ENCODE assay signal across 8 cellular contexts in the genomic region with DNA sequence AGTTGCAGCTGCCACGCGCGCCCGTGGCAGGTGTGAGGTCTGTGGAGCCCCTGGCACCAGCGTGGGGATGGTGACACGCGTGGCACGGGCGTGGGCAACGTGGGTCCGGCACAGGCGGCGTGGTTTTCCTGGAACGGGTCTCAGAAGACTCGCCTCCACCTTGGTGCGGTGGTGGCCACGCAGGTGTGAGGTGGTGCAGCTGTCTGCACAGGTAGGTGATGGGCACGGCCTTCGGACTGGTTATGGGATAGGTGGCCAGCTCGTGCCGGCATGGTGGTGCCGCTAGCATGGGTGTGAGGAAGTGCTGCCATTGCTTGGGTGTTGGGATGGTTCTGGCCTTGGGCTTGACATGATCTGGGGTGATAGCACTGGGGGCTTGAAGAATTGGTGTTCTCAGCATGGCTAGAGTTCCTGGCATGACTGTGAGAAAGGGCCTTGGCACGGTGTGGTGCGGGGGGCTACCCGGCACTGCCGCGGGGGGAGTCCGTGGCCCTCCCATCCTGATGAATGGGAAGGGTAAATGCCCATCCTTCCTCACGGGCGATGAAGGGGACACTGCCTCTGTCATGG. TPM values are rescaled to one million over a fixed set of nuclear protein-coding genes. Genes with fewer than 3 reads are reported as not detected.
DNase-seq lines count a peak whose midpoint lies in the region; ATAC-seq, FAIRE-seq and TF ChIP-seq lines count a peak whose summit lies in the region.

No MANE protein-coding gene starts in this region.

- CTCF ChIA-PET in CD4-positive, alpha-beta T cell (lab: Charles Lee): interaction anchor here (2.0 kb wide), 1 partner anchor 53 kb away, joined by 22 read pairs; no protein-coding TSS in a partner anchor

- H3K9me3 Mint-ChIP-seq in CD4-positive, alpha-beta T cell: no peaks in the 10 kb centered on the region

- peak overlapping the region; percentile 73 for H3K4me3 Mint-ChIP-seq in CD4-positive, alpha-beta T cell

- no peak overlapping the region for H3K27ac Mint-ChIP-seq in CD4-positive, alpha-beta T cell

- no peak for TF ChIP-seq POLR2A in esophagus muscularis mucosa (IDR thresholded peaks at IDR 0.05; ENCODE audit: low read depth)

- 50% methylated on average over 25 of the region's 30 CpGs for WGBS in esophagus muscularis mucosa
- 33 to 34% methylated on average over 30 of the region's 30 CpGs for WGBS in pancreas, 2 donors

- H3K4me1 ChIP-seq in NT2/D1 (ENCODE audit: insufficient read depth, insufficient read length) (peaks cover 31% of the 10 kb centered on the region), esophagus muscularis mucosa (peaks cover 33 to 54% (median 52%) of the 10 kb centered on the region in 4 donors), pancreas (peaks cover 13 to 22% (median 21%) of the 10 kb centered on the region in 3 donors)

- H3K9me3 ChIP-seq in CD4-positive, alpha-beta T cell (ENCODE audit: control insufficient read depth, low read length): no peaks in the 10 kb centered on the region
- H3K9me3 ChIP-seq in NT2/D1 (ENCODE audit: insufficient read depth, low read length) (no peaks in the 10 kb centered on the region), esophagus muscularis mucosa (no peaks in the 10 kb centered on the region), pancreas (no peaks in the 10 kb centered on the region)

- H3K27me3 ChIP-seq in CD4-positive, alpha-beta T cell (ENCODE audit: control insufficient read depth, insufficient read depth, low read length): peaks cover 3% of the 10 kb centered on the region
- peaks cover 12% of the 10 kb centered on the region for H3K27me3 ChIP-seq in NT2/D1 (ENCODE audit: insufficient read depth, insufficient read length)
- peaks cover 0 to 40% (median 0%) of the 10 kb centered on the region in 4 donors for H3K27me3 ChIP-seq in esophagus muscularis mucosa
- no peaks in the 10 kb centered on the region for H3K27me3 ChIP-seq in pancreas

- no peak for FAIRE-seq in pancreas (lab: Jason Lieb, UNC)

- ATAC-seq in CD4-positive, alpha-beta T cell (ENCODE audit: poor library complexity): no peak
- peak in 1 of 4 donors; percentile 5 for ATAC-seq in pancreas
- no peak for ATAC-seq in GM19395 (IDR thresholded peaks at IDR 0.05; ENCODE audit: unreplicated experiment)

- H3K36me3 Mint-ChIP-seq in CD4-positive, alpha-beta T cell (ENCODE audit: low read depth): no peaks in the 10 kb centered on the region

- H3K4me1 Mint-ChIP-seq in CD4-positive, alpha-beta T cell (ENCODE audit: low read depth): no peaks in the 10 kb centered on the region

- POLR2A ChIA-PET in CD4-positive, alpha-beta T cell (lab: Charles Lee): interaction anchor here (2.1 kb wide), 1 partner anchor 53 kb away, joined by 10 read pairs; no protein-coding TSS in a partner anchor

- H3K36me3 ChIP-seq in NT2/D1 (ENCODE audit: insufficient read depth, insufficient read length, low read length): no peaks in the 10 kb centered on the region
- H3K36me3 ChIP-seq in esophagus muscularis mucosa: no peaks in the 10 kb centered on the region
- no peaks in the 10 kb centered on the region for H3K36me3 ChIP-seq in pancreas

- no peak for TF ChIP-seq CTCF in CD4-positive, alpha-beta T cell (IDR thresholded peaks at IDR 0.05)
- TF ChIP-seq CTCF in esophagus muscularis mucosa (IDR thresholded peaks at IDR 0.05) (no peak), pancreas (IDR thresholded peaks at IDR 0.05) (no peak)

- DNase-seq in CD4-positive, alpha-beta T cell: no peak
- DNase-seq in NT2/D1 (ENCODE audit: low read depth, low spot score): no peak
- DNase-seq in esophagus muscularis mucosa (ENCODE audit: extremely low spot score): no peak
- peak in 2 of 6 donors; percentile 51 to 61 for DNase-seq in pancreas
- no peak for DNase-seq in SW480 (ENCODE audit: low spot score)
- DNase-seq in dermis blood vessel endothelial cell: no peak
- DNase-seq in DMS153 (lab: John Stamatoyannopoulos, UW): no peak

- H3K9ac ChIP-seq in NT2/D1 (ENCODE audit: insufficient read length, low read depth): peak overlapping the region; percentile 69

- intact Hi-C loops in CD4-positive, alpha-beta T cell (cut with DNase I, micrococcal nuclease): loop anchor here (1.0 to 5.0 kb wide), 3 partner anchors 14 to 442 kb away; a partner anchor contains a TSS
- intact Hi-C loops in esophagus muscularis mucosa (cut with DNase I): loop anchor here (1.0 kb wide), 1 partner anchor 53 kb away; no protein-coding TSS in a partner anchor
- intact Hi-C loops in pancreas (cut with DNase I): loop anchor here in 1 of 3 donors (10.0 kb wide), 1 partner anchor 54 kb away; no protein-coding TSS in a partner anchor

- H3K27me3 Mint-ChIP-seq in CD4-positive, alpha-beta T cell: peaks cover 27% of the 10 kb centered on the region

- no peak for TF ChIP-seq EP300 in esophagus muscularis mucosa (IDR thresholded peaks at IDR 0.05)

- peak overlapping the region; percentile 50 for H3K4me3 ChIP-seq in NT2/D1 (ENCODE audit: insufficient read length, low read depth)
- peak overlapping the region; percentile 55 to 79 (median 60) for H3K4me3 ChIP-seq in esophagus muscularis mucosa
- H3K4me3 ChIP-seq in pancreas: peak overlapping the region; percentile 33 to 61 (median 54)

- no peak overlapping the region for H3K27ac ChIP-seq in CD4-positive, alpha-beta T cell (ENCODE audit: low read depth, low read length)
- H3K27ac ChIP-seq in esophagus muscularis mucosa (replicated peaks in 1 of 4) (peak overlapping the region in 3 of 4 donors; percentile 30 to 51 (median 49)), pancreas (peak overlapping the region in 1 of 4 donors; percentile 46)

RNA-seq across cellular contexts. Expression of a gene that starts 0.5 kb away (rescaled TPM):
- total RNA-seq in CD4-positive, alpha-beta T cell: under 1 TPM; 0.52 to 0.73 TPM
- total RNA-seq in esophagus muscularis mucosa: 1 to 10 TPM; 1.5 to 4.9 (median 3.8) TPM
- 1 to 10 TPM; 3.7 to 6.2 (median 4.8) TPM for total RNA-seq in pancreas
- 1 to 10 TPM; 5.4 to 6.9 TPM for polyA plus RNA-seq in pancreas
- total RNA-seq in dermis blood vessel endothelial cell: 4.4 and 4.7 TPM in 2 replicates
